ENCODE assay signal across 21 cellular contexts in genomic region chr3:32009957-32010356, GRCh38. TPM values are rescaled to one million over a fixed set of nuclear protein-coding genes. Genes with fewer than 3 reads are reported as not detected.
DNase-seq lines count a peak whose midpoint lies in the region; FAIRE-seq and TF ChIP-seq lines count a peak whose summit lies in the region.
"Had no signal": no experiment of that assay in that cellular context is flagged by ENCODE, and none has a peak within 500 bp of the region (broad histone marks: within the 10 kb centered on the region; RNA-seq: fewer than 3 reads in every experiment).

No MANE protein-coding gene starts in this region.

- no peaks in the 10 kb centered on the region for H3K36me3 ChIP-seq in DOHH2 (ENCODE audit: control insufficient read depth, low read length)
- H3K36me3 ChIP-seq in OCI-LY3 (replicated peaks; ENCODE audit: low read depth, low read length) = no peaks in the 10 kb centered on the region
- H3K36me3 ChIP-seq: Peyer's patch had no signal

- H3K27me3 Mint-ChIP-seq in MCF 10A (ENCODE audit: insufficient read depth, unreplicated experiment) = no peaks in the 10 kb centered on the region

- peaks cover 15% of the 10 kb centered on the region for H3K9me3 Mint-ChIP-seq in MCF 10A (ENCODE audit: unreplicated experiment)
- H3K9me3 Mint-ChIP-seq: CD4-positive, alpha-beta T cell had no signal

- intact Hi-C loops in MCF 10A (cut with micrococcal nuclease) = no loop called here

- peaks cover 6% of the 10 kb centered on the region for H3K36me3 Mint-ChIP-seq in MCF 10A (ENCODE audit: insufficient read depth, unreplicated experiment)

- POLR2A ChIA-PET in MCF 10A (lab: Yijun Ruan, JAX) = no interaction called here

- H3K9me2 ChIP-seq in DOHH2 (replicated peaks; ENCODE audit: control insufficient read depth, low read length) = no peaks in the 10 kb centered on the region

- TF ChIP-seq CTCF in DOHH2 (IDR thresholded peaks at IDR 0.05; ENCODE audit: low read depth, low read length, poor library complexity, severe bottlenecking) (no peak), OCI-LY3 (IDR thresholded peaks at IDR 0.05; ENCODE audit: low read depth, low read length) (no peak), MCF 10A (IDR thresholded peaks at IDR 0.05; ENCODE audit: unreplicated experiment) (no peak)

- H3F3A ChIP-seq in DOHH2 (ENCODE audit: control insufficient read depth, insufficient read depth) = no peaks in the 10 kb centered on the region; the same call in 1 of the 2 replicates

- 0 out of 2 replicates have a peak overlapping the region, but pooled peaks have one; percentile 43 for H2AFZ ChIP-seq in OCI-LY3 (ENCODE audit: low read depth, low read length)

- DNase-seq in KG1 (lab: John Stamatoyannopoulos, UW) (peak; percentile 19), germinal center (ENCODE audit: low spot score) (peak; percentile 68), GM19239 (ENCODE audit: insufficient read length, low spot score) (no peak), MCF 10A (ENCODE audit: unreplicated experiment) (no peak), T-helper 9 cell (no peak)
- no peak for DNase-seq in activated CD4-positive, alpha-beta T cell treated with anti-CD3 and anti-CD28 coated beads for 48 hours
- DNase-seq: Caco-2; CD4-positive, alpha-beta T cell; GF-D8; GOT3; MM.1S; NCI-H187; NCI-H2107; NCI-H345; NCI-H524 treated with DMSO at 0.1 percent for 48 hours had no signal

- H3K4me1 ChIP-seq in DOHH2 (ENCODE audit: control insufficient read depth, low read length) (peaks cover 27% of the 10 kb centered on the region), OCI-LY3 (ENCODE audit: low read length) (peaks cover 16% of the 10 kb centered on the region)
- H3K4me1 ChIP-seq: Caco-2, Peyer's patch had no signal

- H3K9ac ChIP-seq in OCI-LY3 (ENCODE audit: low read length) = no peak overlapping the region

- CTCF ChIA-PET in MCF 10A (lab: Yijun Ruan, JAX) = interaction anchor here (1.0 to 3.0 kb wide), 3 partner anchors 10 to 134 kb away, joined by 3 to 10 read pairs (median 4); no protein-coding TSS in a partner anchor

- no peak overlapping the region for H3K27ac Mint-ChIP-seq in MCF 10A (ENCODE audit: low read depth, unreplicated experiment)
- H3K27ac Mint-ChIP-seq: CD4-positive, alpha-beta T cell had no signal

- H3K79me2 ChIP-seq in DOHH2 (ENCODE audit: control insufficient read depth, low read length) (no peaks in the 10 kb centered on the region), OCI-LY3 (ENCODE audit: low read length) (no peaks in the 10 kb centered on the region)

- no TSS peak for BruUV-seq in MCF 10A (replicated peaks; lab: Mats Ljungman, UMichigan)

- H3K27ac ChIP-seq in DOHH2 (ENCODE audit: low read depth, low read length) = peak overlapping the region; percentile 48
- H3K27ac ChIP-seq in OCI-LY3 (ENCODE audit: low read length) = peak overlapping the region; percentile 16; the same call in 1 of the 2 replicates

- no peak for FAIRE-seq in GM19239 (lab: Jason Lieb, UNC)
- FAIRE-seq: A204.1, GM18507, HepG2 had no signal

- H3K4me3 ChIP-seq in DOHH2 (ENCODE audit: low read length) (peak overlapping the region; percentile 39; the same call in 1 of the 2 replicates), OCI-LY3 (ENCODE audit: low read length) (peak overlapping the region; percentile 6; the same call in 1 of the 2 replicates)
- H3K4me3 ChIP-seq: Peyer's patch had no signal

- H3K4me3 Mint-ChIP-seq in MCF 10A (ENCODE audit: unreplicated experiment) = no peak overlapping the region
- H3K4me3 Mint-ChIP-seq: CD4-positive, alpha-beta T cell had no signal

- H3K4me2 ChIP-seq in DOHH2 (ENCODE audit: low read length) (peak overlapping the region; percentile 60), OCI-LY3 (ENCODE audit: low read length) (peak overlapping the region; percentile 43)

- H3K4me1 Mint-ChIP-seq in MCF 10A (ENCODE audit: insufficient read depth, unreplicated experiment) = no peaks in the 10 kb centered on the region

- H4K20me1 ChIP-seq in DOHH2 (ENCODE audit: control insufficient read depth, insufficient read depth, low read depth, low read length) (no peaks in the 10 kb centered on the region), OCI-LY3 (ENCODE audit: insufficient read depth, low read length) (no peaks in the 10 kb centered on the region)

- H3K9me3 ChIP-seq in DOHH2 (ENCODE audit: control insufficient read depth, insufficient read depth, low read length) = no peaks in the 10 kb centered on the region
- no peaks in the 10 kb centered on the region for H3K9me3 ChIP-seq in OCI-LY3 (ENCODE audit: insufficient read depth, low read length)
- H3K9me3 ChIP-seq: Caco-2, Peyer's patch had no signal

- H3K27me3 ChIP-seq in DOHH2 (ENCODE audit: control insufficient read depth, low read length) = no peaks in the 10 kb centered on the region
- no peaks in the 10 kb centered on the region for H3K27me3 ChIP-seq in OCI-LY3 (ENCODE audit: low read depth, low read length)
- H3K27me3 ChIP-seq: Peyer's patch had no signal

RNA-seq across cellular contexts. Expression of gene ZNF860, which starts 28.4 kb away (rescaled TPM):
- 11.7 and 12.5 TPM in 2 replicates for total RNA-seq in MCF 10A (2022)
- total RNA-seq: CD4-positive, alpha-beta T cell had no signal

RNA-seq across cellular contexts. Expression of gene OSBPL10, which starts 28.9 kb away (rescaled TPM):
- 128 and 172 TPM in 2 replicates for total RNA-seq in MCF 10A (2022)
- total RNA-seq: CD4-positive, alpha-beta T cell had no signal

Comparison
In these comparisons a context has a peak if more than half of its experiments do, and no peak if none do; other contexts are left out.
1. DNase-seq: peak in KG1 (single experiment) and germinal center (single experiment); none in GM19239 (single experiment), MCF 10A (single experiment), activated CD4-positive, alpha-beta T cell treated with anti-CD3 and anti-CD28 coated beads for 48 hours (single experiment) and T-helper 9 cell (single experiment).